7 cellular contexts compared by ENCODE assay signal in the genomic region with DNA sequence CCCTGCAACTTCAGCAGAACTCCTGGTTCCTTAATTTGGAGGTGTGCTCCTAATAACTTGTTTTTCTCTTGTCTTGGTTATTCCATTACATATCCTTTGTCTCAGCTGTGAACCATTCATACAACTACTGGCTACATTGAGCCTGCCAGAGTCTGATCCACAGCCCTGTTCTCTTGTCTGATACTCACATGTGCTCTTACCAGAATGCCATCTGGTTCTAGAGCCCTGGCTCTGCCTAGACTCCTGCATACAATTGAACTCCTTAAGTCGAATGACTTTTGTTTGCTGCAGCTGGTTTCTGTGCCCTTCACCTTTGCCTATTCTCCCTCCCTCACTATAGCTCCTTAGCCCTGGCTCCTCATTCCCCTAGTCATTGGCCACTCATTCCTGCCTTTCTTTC.
"Had no signal": no experiment of that assay in that cellular context is flagged by ENCODE, and none has a peak within 500 bp of the region (broad histone marks: within the 10 kb centered on the region; RNA-seq: fewer than 3 reads in every experiment).

No MANE protein-coding gene starts in this region.

- H3K4me3 Mint-ChIP-seq: HFFc6, IgD-negative memory B cell had no signal

- H3K27ac Mint-ChIP-seq: HFFc6, IgD-negative memory B cell had no signal

- H3K9me3 Mint-ChIP-seq: HFFc6, IgD-negative memory B cell had no signal

- H3K4me1 Mint-ChIP-seq: IgD-negative memory B cell had no signal

- H3K27me3 Mint-ChIP-seq: IgD-negative memory B cell had no signal

- DNase-seq: GM23248, GOT3, H7, HFFc6, KBM-7 had no signal

- ATAC-seq: HCT116 had no signal
